In the genomic region with DNA sequence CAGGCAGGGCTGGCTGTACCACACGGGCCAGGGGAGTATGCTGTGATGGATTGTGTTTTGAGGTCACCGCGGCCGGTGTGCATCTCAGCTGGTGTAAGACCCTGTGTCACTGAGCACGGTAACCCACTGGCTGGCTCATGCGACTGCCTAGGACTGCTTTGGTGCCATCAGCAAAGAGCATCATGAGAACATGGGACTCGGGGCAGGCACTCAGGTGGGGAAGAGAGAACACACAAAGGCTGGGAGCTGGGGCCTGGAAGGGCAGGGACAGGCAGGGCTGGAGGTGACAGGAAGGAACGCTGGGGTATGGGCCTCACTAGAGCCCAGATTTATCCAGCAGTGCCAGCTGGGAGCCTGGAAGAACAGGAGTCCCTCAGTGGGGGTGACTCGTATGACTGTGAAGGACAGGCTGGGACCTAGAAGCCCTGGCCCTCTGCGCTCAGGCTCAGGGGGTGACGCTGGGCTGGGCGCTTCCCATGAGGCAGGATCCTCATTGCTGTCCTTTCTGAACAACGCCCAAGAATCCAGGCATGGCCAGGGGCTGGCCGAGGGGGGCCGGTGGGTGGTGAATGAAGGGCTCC, we compare ENCODE assay signal across 15 cellular contexts.
"Had no signal": no experiment of that assay in that cellular context is flagged by ENCODE, and none has a peak within 500 bp of the region (broad histone marks: within the 10 kb centered on the region; RNA-seq: fewer than 3 reads in every experiment).

No MANE protein-coding gene starts in this region.

- FAIRE-seq: astrocyte, colon had no signal

- H3K9me3 ChIP-seq: adrenal gland, prostate gland, stomach, testis had no signal

- H3K27ac ChIP-seq: adrenal gland, foreskin keratinocyte, prostate gland, stomach, testis had no signal

- DNase-seq: activated B cell treated with CpG ODN at 0.5 μM for 24 hours; activated CD4-positive, alpha-beta T cell treated with anti-CD3 and anti-CD28 coated beads for 4 hours; adrenal gland; central memory CD4-positive, alpha-beta T cell; effector memory CD4-positive, alpha-beta T cell; foreskin keratinocyte; hippocampal formation; naive B cell; stomach; T-helper 9 cell; testis; trophoblast cell had no signal

- H3K4me1 ChIP-seq: adrenal gland, foreskin keratinocyte, prostate gland had no signal

- H3K27me3 ChIP-seq: adrenal gland, testis had no signal

- H3K4me3 ChIP-seq: adrenal gland, prostate gland, stomach, testis had no signal

- H3K36me3 ChIP-seq: adrenal gland, prostate gland, stomach had no signal
